22 cellular contexts compared by ENCODE assay signal in the genomic region with DNA sequence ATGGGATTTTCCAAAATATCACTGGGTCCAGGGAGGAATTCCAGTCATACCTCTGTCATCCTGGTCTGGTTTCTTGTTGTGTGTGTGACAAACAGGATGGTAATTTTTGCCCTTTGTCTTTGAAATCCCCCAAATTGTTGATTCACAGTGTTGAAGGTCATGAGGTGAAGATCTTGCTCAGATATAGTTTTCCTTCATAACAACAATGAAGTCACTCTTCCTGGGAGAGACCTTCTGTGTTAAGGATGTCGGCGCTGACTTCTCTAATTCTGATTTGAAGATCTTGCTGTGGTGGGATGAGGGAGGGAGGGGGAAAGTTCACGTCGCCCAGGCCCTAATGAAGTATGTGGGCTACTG. TPM values are rescaled to one million over a fixed set of nuclear protein-coding genes. Genes with fewer than 3 reads are reported as not detected.
DNase-seq lines count a peak whose midpoint lies in the region; ATAC-seq, FAIRE-seq and TF ChIP-seq lines count a peak whose summit lies in the region.
"Had no signal": no experiment of that assay in that cellular context is flagged by ENCODE, and none has a peak within 500 bp of the region (broad histone marks: within the 10 kb centered on the region; RNA-seq: fewer than 3 reads in every experiment).

No MANE protein-coding gene starts in this region.

- H3K14ac ChIP-seq in trophoblast cell (ENCODE audit: low read length), result no peak overlapping the region

- no peak overlapping the region for H3K23ac ChIP-seq in trophoblast cell (ENCODE audit: low read length)

- H2BK5ac ChIP-seq in trophoblast cell (ENCODE audit: low read depth, low read length, poor library complexity), result peak overlapping the region; percentile 50

- intact Hi-C loops in sciatic nerve (cut with DNase I), result loop anchor here (10.0 kb wide), 1 partner anchor 85 kb away; no protein-coding TSS in a partner anchor

- H3K79me1 ChIP-seq in trophoblast cell (ENCODE audit: low read length), result peaks cover 17% of the 10 kb centered on the region

- H3K4me1 Mint-ChIP-seq in activated CD4-positive, alpha-beta T cell treated with anti-CD3 and anti-CD28 coated beads, Interleukin-2, amount 10 ng/mL, durations not matched to agents 7 days and 5 days, result peaks cover 11% of the 10 kb centered on the region
- H3K4me1 Mint-ChIP-seq in activated naive CD8-positive, alpha-beta T cell treated with anti-CD3 and anti-CD28 coated beads for 36 hours, result peaks cover 29% of the 10 kb centered on the region

- DNase-seq in activated CD4-positive, alpha-beta T cell treated with anti-CD3 and anti-CD28 coated beads, Interleukin-2, amount 10 ng/mL, durations not matched to agents 7 days and 5 days, result no peak
- no peak for DNase-seq in activated CD4-positive, alpha-beta T cell treated with anti-CD3 and anti-CD28 coated beads for 48 hours
- peak; percentile 23 for DNase-seq in H54 (ENCODE audit: insufficient read length, low spot score)
- DNase-seq in activated naive CD8-positive, alpha-beta T cell treated with anti-CD3 and anti-CD28 coated beads for 36 hours, result no peak
- peak; percentile 46 to 81 for DNase-seq in trophoblast cell
- DNase-seq in NCI-H2081 (lab: John Stamatoyannopoulos, UW), result no peak
- no peak for DNase-seq in sciatic nerve (ENCODE audit: low spot score)
- no peak for DNase-seq in NCI-H128 (lab: John Stamatoyannopoulos, UW; ENCODE audit: unreplicated experiment)
- DNase-seq: activated CD4-positive, alpha-beta T cell treated with anti-CD3 and anti-CD28 coated beads for 4 hours; CD4-positive, alpha-beta T cell; DND-41; gastrocnemius medialis; left colon; NCI-H187 treated with DMSO at 0.1 percent for 48 hours; NCI-H510A; stimulated activated naive CD4-positive, alpha-beta T cell treated with Interleukin-2 at 50 U/mL for 16 hours; T-helper 9 cell; upper lobe of right lung had no signal

- H2AFZ ChIP-seq in trophoblast cell (ENCODE audit: insufficient read depth, low read length, poor library complexity), result no peak overlapping the region
- H2AFZ ChIP-seq: neural progenitor cell had no signal

- FAIRE-seq in H54 (lab: Jason Lieb, UNC), result no peak
- FAIRE-seq: A549, colon had no signal

- no peak overlapping the region for H3K4me3 Mint-ChIP-seq in activated CD4-positive, alpha-beta T cell treated with anti-CD3 and anti-CD28 coated beads, Interleukin-2, amount 10 ng/mL, durations not matched to agents 7 days and 5 days
- no peak overlapping the region for H3K4me3 Mint-ChIP-seq in activated naive CD8-positive, alpha-beta T cell treated with anti-CD3 and anti-CD28 coated beads for 36 hours
- H3K4me3 Mint-ChIP-seq: CD4-positive, alpha-beta T cell; neural progenitor cell had no signal

- H3K4ac ChIP-seq in trophoblast cell (ENCODE audit: low read depth, low read length), result no peak overlapping the region

- no peak overlapping the region for H4K8ac ChIP-seq in trophoblast cell (ENCODE audit: low read depth, low read length)

- H3K9ac ChIP-seq in trophoblast cell (ENCODE audit: low read length), result no peak overlapping the region
- H3K9ac ChIP-seq: neural progenitor cell had no signal

- H3K27ac ChIP-seq in trophoblast cell (ENCODE audit: low read depth, low read length), result peak overlapping the region; percentile 30
- H3K27ac ChIP-seq: A549, neural progenitor cell, upper lobe of right lung had no signal

- no peaks in the 10 kb centered on the region for H3K36me3 ChIP-seq in trophoblast cell (ENCODE audit: control insufficient read depth in 1 of 2, insufficient read depth in 2 of 2, low read length in 2 of 2)
- H3K36me3 ChIP-seq: neural progenitor cell, SJSA1 had no signal

- peak overlapping the region; percentile 47 for H3K18ac ChIP-seq in trophoblast cell (ENCODE audit: low read length)

- peak overlapping the region; percentile 45 for H4K91ac ChIP-seq in trophoblast cell (ENCODE audit: low read depth, low read length)

- H3K9me3 ChIP-seq in trophoblast cell (ENCODE audit: insufficient read depth, low read depth, low read length), result no peaks in the 10 kb centered on the region
- H3K9me3 ChIP-seq: A549, gastrocnemius medialis, SJSA1, upper lobe of right lung had no signal

- no peak overlapping the region for H2AK5ac ChIP-seq in trophoblast cell (ENCODE audit: low read length)

- H2BK120ac ChIP-seq in trophoblast cell (ENCODE audit: insufficient read depth, low read length, poor library complexity), result peak overlapping the region; percentile 65

- H3K9me3 Mint-ChIP-seq in activated CD4-positive, alpha-beta T cell treated with anti-CD3 and anti-CD28 coated beads, Interleukin-2, amount 10 ng/mL, durations not matched to agents 7 days and 5 days, result no peaks in the 10 kb centered on the region
- H3K9me3 Mint-ChIP-seq in activated naive CD8-positive, alpha-beta T cell treated with anti-CD3 and anti-CD28 coated beads for 36 hours, result no peaks in the 10 kb centered on the region
- H3K9me3 Mint-ChIP-seq: CD4-positive, alpha-beta T cell; neural progenitor cell had no signal

- peak overlapping the region; percentile 77 for H2BK12ac ChIP-seq in trophoblast cell (ENCODE audit: low read length)

- no peaks in the 10 kb centered on the region for H3K27me3 Mint-ChIP-seq in activated CD4-positive, alpha-beta T cell treated with anti-CD3 and anti-CD28 coated beads, Interleukin-2, amount 10 ng/mL, durations not matched to agents 7 days and 5 days
- no peaks in the 10 kb centered on the region for H3K27me3 Mint-ChIP-seq in activated naive CD8-positive, alpha-beta T cell treated with anti-CD3 and anti-CD28 coated beads for 36 hours
- H3K27me3 Mint-ChIP-seq: CD4-positive, alpha-beta T cell had no signal

- WGBS in trophoblast cell (ENCODE audit: extremely low coverage, insufficient coverage, insufficient read length), result no CpG with 5 or more reads among the region's 4 CpGs

- no peak for TF ChIP-seq POLR2A in H54 (IDR thresholded peaks at IDR 0.05; ENCODE audit: low read depth, low read length)

- H4K12ac ChIP-seq in trophoblast cell (ENCODE audit: low read depth, low read length), result no peak overlapping the region

- no peak for ATAC-seq in sciatic nerve
- ATAC-seq: gastrocnemius medialis, left colon, upper lobe of right lung had no signal

- peaks cover 80% of the 10 kb centered on the region for H3K36me3 Mint-ChIP-seq in activated CD4-positive, alpha-beta T cell treated with anti-CD3 and anti-CD28 coated beads, Interleukin-2, amount 10 ng/mL, durations not matched to agents 7 days and 5 days (ENCODE audit: low read depth)
- peaks cover 21% of the 10 kb centered on the region for H3K36me3 Mint-ChIP-seq in activated naive CD8-positive, alpha-beta T cell treated with anti-CD3 and anti-CD28 coated beads for 36 hours
- H3K36me3 Mint-ChIP-seq: neural progenitor cell had no signal

- no peak overlapping the region for H3K4me2 ChIP-seq in trophoblast cell (ENCODE audit: low read length)
- H3K4me2 ChIP-seq: neural progenitor cell had no signal

- CTCF ChIA-PET in activated CD4-positive, alpha-beta T cell treated with anti-CD3 and anti-CD28 coated beads, Interleukin-2, amount 10 ng/mL, durations not matched to agents 7 days and 5 days (lab: Charles Lee), result interaction anchor here (1.9 to 2.4 kb wide), 2 partner anchors 9 to 25 kb away, joined by 5 to 6 read pairs; no protein-coding TSS in a partner anchor

- POLR2A ChIA-PET in activated CD4-positive, alpha-beta T cell treated with anti-CD3 and anti-CD28 coated beads, Interleukin-2, amount 10 ng/mL, durations not matched to agents 7 days and 5 days (lab: Charles Lee), result no interaction called here

- H3K4me3 ChIP-seq in trophoblast cell (ENCODE audit: low read depth, low read length), result no peak overlapping the region
- H3K4me3 ChIP-seq: A549, gastrocnemius medialis, neural progenitor cell, SJSA1, upper lobe of right lung had no signal

- H3K27me3 ChIP-seq in trophoblast cell (ENCODE audit: insufficient read depth, low read length), result no peaks in the 10 kb centered on the region
- H3K27me3 ChIP-seq: gastrocnemius medialis, neural progenitor cell, SJSA1, upper lobe of right lung had no signal

- H3K79me2 ChIP-seq in trophoblast cell (ENCODE audit: control insufficient read depth, insufficient read depth, low read length, poor library complexity), result no peaks in the 10 kb centered on the region

- H3K4me1 ChIP-seq in trophoblast cell (ENCODE audit: control insufficient read depth in 1 of 2, insufficient read depth in 2 of 2, low read length in 2 of 2), result peaks cover 29 to 36% of the 10 kb centered on the region in 2 experiments
- H3K4me1 ChIP-seq: neural progenitor cell had no signal

- peak overlapping the region; percentile 36 for H3K27ac Mint-ChIP-seq in activated CD4-positive, alpha-beta T cell treated with anti-CD3 and anti-CD28 coated beads, Interleukin-2, amount 10 ng/mL, durations not matched to agents 7 days and 5 days
- H3K27ac Mint-ChIP-seq in activated naive CD8-positive, alpha-beta T cell treated with anti-CD3 and anti-CD28 coated beads for 36 hours, result peak overlapping the region; percentile 66
- H3K27ac Mint-ChIP-seq: CD4-positive, alpha-beta T cell; neural progenitor cell had no signal

RNA-seq across cellular contexts. Expression of a gene that starts 32.2 kb away (rescaled TPM):
- total RNA-seq in activated CD4-positive, alpha-beta T cell treated with anti-CD3 and anti-CD28 coated beads, Interleukin-2, amount 10 ng/mL, durations not matched to agents 7 days and 5 days, result 10 to 100 TPM; 12.5 to 14.1 TPM
- 10 to 100 TPM; 15.9 to 17.3 TPM for total RNA-seq in activated naive CD8-positive, alpha-beta T cell treated with anti-CD3 and anti-CD28 coated beads for 36 hours
- 335 and 346 TPM in 2 replicates for polyA plus RNA-seq in trophoblast cell (2013)
- total RNA-seq in sciatic nerve, result 102 TPM

RNA-seq across cellular contexts. Expression of a gene that starts 59.5 kb away (rescaled TPM):
- total RNA-seq in activated CD4-positive, alpha-beta T cell treated with anti-CD3 and anti-CD28 coated beads, Interleukin-2, amount 10 ng/mL, durations not matched to agents 7 days and 5 days, result 100 to 1,000 TPM; 152 to 157 TPM
- 10 to 100 TPM; 56.4 to 58.2 TPM for total RNA-seq in activated naive CD8-positive, alpha-beta T cell treated with anti-CD3 and anti-CD28 coated beads for 36 hours
- polyA plus RNA-seq in trophoblast cell (2013), result 0.46 and 0.53 TPM in 2 replicates
- total RNA-seq in sciatic nerve, result 12.2 TPM
- polyA plus RNA-seq: A549 had no signal

Comparison
In these comparisons a context has a peak if more than half of its experiments do, and no peak if none do; other contexts are left out.
1. DNase-seq: peak in H54 (single experiment) and trophoblast cell (2 of 2); none in activated CD4-positive, alpha-beta T cell treated with anti-CD3 and anti-CD28 coated beads, Interleukin-2, amount 10 ng/mL, durations not matched to agents 7 days and 5 days (single experiment), activated CD4-positive, alpha-beta T cell treated with anti-CD3 and anti-CD28 coated beads for 48 hours (single experiment), activated naive CD8-positive, alpha-beta T cell treated with anti-CD3 and anti-CD28 coated beads for 36 hours (single experiment), NCI-H2081 (0 of 2), sciatic nerve (single experiment) and NCI-H128 (single experiment).